In genomic region chr15:67968564-67969440, GRCh38 we compare ENCODE assay signal across 10 cellular contexts.
A peak's percentile ranks its signal among the peaks of the same experiment; 100 is the strongest.
DNase-seq lines count a peak whose midpoint lies in the region; ATAC-seq and TF ChIP-seq lines count a peak whose summit lies in the region.
"Had no signal": no experiment of that assay in that cellular context is flagged by ENCODE, and none has a peak within 500 bp of the region (broad histone marks: within the 10 kb centered on the region; RNA-seq: fewer than 3 reads in every experiment).

No MANE protein-coding gene starts in this region.

- H3K79me2 ChIP-seq in MM.1S (ENCODE audit: low read length): no peaks in the 10 kb centered on the region

- H3K36me3 Mint-ChIP-seq in Calu3 (ENCODE audit: insufficient read depth, unreplicated experiment) (no peaks in the 10 kb centered on the region), chondrocyte (ENCODE audit: low read depth) (no peaks in the 10 kb centered on the region), neural crest cell (ENCODE audit: low read depth) (no peaks in the 10 kb centered on the region)

- CTCF ChIA-PET in Calu3 (lab: Charles Lee): interaction anchor here (0.5 to 1.0 kb wide), 2 partner anchors 70 to 105 kb away, joined by 3 read pairs; no protein-coding TSS in a partner anchor

- H3K4me1 ChIP-seq in MM.1S (ENCODE audit: low read length) (no peaks in the 10 kb centered on the region), left lung (peaks cover 0 to 9% of the 10 kb centered on the region in 2 donors)

- H4K20me1 ChIP-seq in MM.1S (ENCODE audit: insufficient read depth, low read length): no peaks in the 10 kb centered on the region

- no peaks in the 10 kb centered on the region for H3K9me3 ChIP-seq in MM.1S (replicated peaks; ENCODE audit: insufficient read depth, low read length)
- H3K9me3 ChIP-seq in left lung: no peaks in the 10 kb centered on the region

- DNase-seq in Calu3 (no peak), NCI-H1694 treated with DMSO at 0.1 percent for 48 hours (lab: John Stamatoyannopoulos, UW) (peak; percentile 74), chondrocyte (ENCODE audit: low spot score) (no peak), neural crest cell (ENCODE audit: low read depth, low spot score) (no peak), activated T-cell treated with anti-CD3 and anti-CD28 coated beads for 4 hours (no peak), MM.1S (no peak), left lung (no peak)
- DNase-seq: activated effector memory CD4-positive, alpha-beta T cell treated with anti-CD3 and anti-CD28 coated beads, Interleukin-2, amount 50 U/mL, for 16 hours had no signal

- BruUV-seq in Calu3 (replicated peaks; lab: Mats Ljungman, UMichigan): no TSS peak

- intact Hi-C loops in Calu3 (cut with micrococcal nuclease; ENCODE audit: unreplicated experiment): loop anchor here (10.0 kb wide), 1 partner anchor 104 kb away; no protein-coding TSS in a partner anchor
- intact Hi-C loops in left lung (cut with DNase I): no loop called here

- H3K4me2 ChIP-seq in MM.1S (ENCODE audit: low read depth, low read length): no peak overlapping the region
- H3K4me2 ChIP-seq: KMS-11 had no signal

- H3K9me3 Mint-ChIP-seq in Calu3 (ENCODE audit: low read depth, unreplicated experiment) (no peaks in the 10 kb centered on the region), chondrocyte (ENCODE audit: low read depth) (peaks cover 4% of the 10 kb centered on the region), neural crest cell (no peaks in the 10 kb centered on the region)

- ATAC-seq in left lung: no peak
- no peak for ATAC-seq in HG03457 (IDR thresholded peaks at IDR 0.05; ENCODE audit: unreplicated experiment)

- H3K4me1 Mint-ChIP-seq in Calu3 (ENCODE audit: low read depth, unreplicated experiment): peaks cover 14% of the 10 kb centered on the region
- peaks cover 15% of the 10 kb centered on the region for H3K4me1 Mint-ChIP-seq in chondrocyte (ENCODE audit: low read depth)
- peaks cover 25% of the 10 kb centered on the region for H3K4me1 Mint-ChIP-seq in neural crest cell

- H3F3A ChIP-seq in MM.1S (ENCODE audit: insufficient read depth, low read length): no peaks in the 10 kb centered on the region

- H3K4me3 Mint-ChIP-seq in Calu3 (ENCODE audit: low read depth, unreplicated experiment) (peak overlapping the region; percentile 51), chondrocyte (ENCODE audit: unreplicated experiment) (peak overlapping the region; percentile 73), neural crest cell (peak overlapping the region; percentile 88)

- H3K36me3 ChIP-seq in MM.1S (replicated peaks; ENCODE audit: insufficient read depth, low read length) (no peaks in the 10 kb centered on the region), left lung (no peaks in the 10 kb centered on the region)

- H3K27ac ChIP-seq in MM.1S (ENCODE audit: low read length) (no peak overlapping the region), left lung (no peak overlapping the region)
- H3K27ac ChIP-seq: KMS-11 had no signal

- no peaks in the 10 kb centered on the region for H3K27me3 ChIP-seq in MM.1S (replicated peaks; ENCODE audit: insufficient read depth, low read length)
- H3K27me3 ChIP-seq in left lung: no peaks in the 10 kb centered on the region

- H3K4me3 ChIP-seq in MM.1S (ENCODE audit: low read length): no peak overlapping the region
- H3K4me3 ChIP-seq in left lung: peak overlapping the region in 1 of 2 donors; percentile 18

- H3K27ac Mint-ChIP-seq in Calu3 (ENCODE audit: unreplicated experiment) (no peak overlapping the region), chondrocyte (ENCODE audit: unreplicated experiment) (no peak overlapping the region), neural crest cell (ENCODE audit: unreplicated experiment) (peak overlapping the region; percentile 44)

- no peak overlapping the region for H3K9ac ChIP-seq in MM.1S (ENCODE audit: low read length)
- H3K9ac ChIP-seq: KMS-11 had no signal

- no peak for TF ChIP-seq CTCF in Calu3 (IDR thresholded peaks at IDR 0.05; ENCODE audit: unreplicated experiment)
- TF ChIP-seq CTCF in chondrocyte (IDR thresholded peaks at IDR 0.05): no peak
- no peak for TF ChIP-seq CTCF in neural crest cell (conservative IDR thresholded peaks at IDR 0.05)
- TF ChIP-seq CTCF in MM.1S (IDR thresholded peaks at IDR 0.05; ENCODE audit: low read length): no peak
- no peak for TF ChIP-seq CTCF in left lung (IDR thresholded peaks at IDR 0.05)

- H2AFZ ChIP-seq in MM.1S (ENCODE audit: low read length): no peak overlapping the region

- H3K27me3 Mint-ChIP-seq in Calu3 (ENCODE audit: unreplicated experiment) (no peaks in the 10 kb centered on the region), chondrocyte (ENCODE audit: low read depth) (no peaks in the 10 kb centered on the region), neural crest cell (ENCODE audit: low read depth) (no peaks in the 10 kb centered on the region)

- H3K9me2 ChIP-seq in MM.1S (replicated peaks; ENCODE audit: insufficient read depth, low read length): no peaks in the 10 kb centered on the region
